ENCODE assay signal across 13 cellular contexts in genomic region chr6:148471624-148472494, GRCh38.
DNase-seq lines count a peak whose midpoint lies in the region; ATAC-seq and TF ChIP-seq lines count a peak whose summit lies in the region.
"Had no signal": no experiment of that assay in that cellular context is flagged by ENCODE, and none has a peak within 500 bp of the region (broad histone marks: within the 10 kb centered on the region; RNA-seq: fewer than 3 reads in every experiment).

No MANE protein-coding gene starts in this region.

- ATAC-seq in aorta (ENCODE audit: low FRiP score), result peak; percentile 54
- ATAC-seq in HG02938 (IDR thresholded peaks at IDR 0.05; ENCODE audit: unreplicated experiment), result no peak

- no peak overlapping the region for H3K4me3 ChIP-seq in brain microvascular endothelial cell (ENCODE audit: low read depth, low read length)
- no peak overlapping the region for H3K4me3 ChIP-seq in left ventricle myocardium inferior
- no peak overlapping the region for H3K4me3 ChIP-seq in aorta (ENCODE audit: low read length in 2 of 2)
- H3K4me3 ChIP-seq: adrenal gland, SK-N-MC, stomach had no signal

- H3K27ac Mint-ChIP-seq in osteocyte (ENCODE audit: unreplicated experiment), result peak overlapping the region; percentile 64
- H3K27ac Mint-ChIP-seq: immature natural killer cell had no signal

- H3K27ac ChIP-seq in brain microvascular endothelial cell, result peak overlapping the region; percentile 49
- peak overlapping the region; percentile 66 for H3K27ac ChIP-seq in left ventricle myocardium inferior (replicated peaks)
- H3K27ac ChIP-seq in aorta (ENCODE audit: low read depth in 1 of 2, low read length in 2 of 2), result peak overlapping the region in 1 of 2 donors; percentile 84
- H3K27ac ChIP-seq: SK-N-MC had no signal

- TF ChIP-seq CTCF in brain microvascular endothelial cell (IDR thresholded peaks at IDR 0.05; ENCODE audit: low read depth, low read length, missing control alignments) (no peak), left ventricle myocardium inferior (IDR thresholded peaks at IDR 0.05; ENCODE audit: borderline replicate concordance) (no peak), osteocyte (IDR thresholded peaks at IDR 0.05) (no peak)

- H3K27me3 ChIP-seq in brain microvascular endothelial cell (replicated peaks), result no peaks in the 10 kb centered on the region
- H3K27me3 ChIP-seq in left ventricle myocardium inferior (ENCODE audit: low read depth), result no peaks in the 10 kb centered on the region
- no peaks in the 10 kb centered on the region for H3K27me3 ChIP-seq in aorta (ENCODE audit: control insufficient read depth in 1 of 2, insufficient read depth in 2 of 2, low read length in 1 of 2)
- H3K27me3 ChIP-seq: adrenal gland, stomach had no signal

- peaks cover 45% of the 10 kb centered on the region for H3K36me3 Mint-ChIP-seq in osteocyte (ENCODE audit: unreplicated experiment)
- H3K36me3 Mint-ChIP-seq: immature natural killer cell had no signal

- H3K27me3 Mint-ChIP-seq in osteocyte (ENCODE audit: unreplicated experiment), result no peaks in the 10 kb centered on the region

- H3K9me3 ChIP-seq in left ventricle myocardium inferior (replicated peaks), result no peaks in the 10 kb centered on the region
- H3K9me3 ChIP-seq in aorta (ENCODE audit: control insufficient read depth, low read length), result no peaks in the 10 kb centered on the region
- H3K9me3 ChIP-seq: adrenal gland, stomach had no signal

- intact Hi-C loops in left ventricle myocardium inferior (cut with micrococcal nuclease) (no loop called here), aorta (cut with DNase I) (no loop called here)

- whole genome bisulfite sequencing in aorta, 2 donors, result 31 to 36% methylated on average over 15 of the region's 15 CpGs

- H3K36me3 ChIP-seq in brain microvascular endothelial cell (replicated peaks), result peaks cover 30% of the 10 kb centered on the region
- peaks cover 37% of the 10 kb centered on the region for H3K36me3 ChIP-seq in left ventricle myocardium inferior
- peaks cover 2 to 6% of the 10 kb centered on the region in 2 donors for H3K36me3 ChIP-seq in aorta (ENCODE audit: control insufficient read depth in 1 of 2, insufficient read depth in 2 of 2, low read length in 1 of 2)
- H3K36me3 ChIP-seq: adrenal gland had no signal

- no peak overlapping the region for H3K4me3 Mint-ChIP-seq in osteocyte (ENCODE audit: unreplicated experiment)
- H3K4me3 Mint-ChIP-seq: immature natural killer cell had no signal

- DNase-seq in brain microvascular endothelial cell, result peak; percentile 86
- no peak for DNase-seq in left ventricle myocardium inferior
- peak; percentile 5 for DNase-seq in osteocyte (ENCODE audit: extremely low spot score, unreplicated experiment)
- DNase-seq in aorta, result no peak
- DNase-seq in NCI-H1436 (lab: John Stamatoyannopoulos, UW), result no peak
- no peak for DNase-seq in RKO (ENCODE audit: low spot score)
- DNase-seq: activated CD8-positive, alpha-beta memory T cell treated with anti-CD3 and anti-CD28 coated beads, Interleukin-2, amount 50 U/mL, for 4 hours; immature natural killer cell; NCI-H774; stomach had no signal

- no peaks in the 10 kb centered on the region for H3K9me3 Mint-ChIP-seq in osteocyte (ENCODE audit: unreplicated experiment)
- H3K9me3 Mint-ChIP-seq: immature natural killer cell had no signal

- H3K4me1 ChIP-seq in left ventricle myocardium inferior, result peaks cover 30% of the 10 kb centered on the region
- peaks cover 0 to 2% of the 10 kb centered on the region in 2 donors for H3K4me1 ChIP-seq in aorta (ENCODE audit: control insufficient read depth in 1 of 2, insufficient read depth in 2 of 2, low read length in 2 of 2)
- H3K4me1 ChIP-seq: adrenal gland, stomach had no signal

- H3K4me1 Mint-ChIP-seq in osteocyte (ENCODE audit: unreplicated experiment), result peaks cover 37% of the 10 kb centered on the region
- H3K4me1 Mint-ChIP-seq: immature natural killer cell had no signal

- in situ Hi-C loops in brain microvascular endothelial cell (cut with HindIII; ENCODE audit: low pct_ligation_motif_present, low sequenced_read_pairs), result loop anchor here (25.0 kb wide), 1 partner anchor 285 kb away; no protein-coding TSS in a partner anchor

Comparison
In these comparisons a context has a peak if more than half of its experiments do, and no peak if none do; other contexts are left out.
1. DNase-seq: peak in brain microvascular endothelial cell (single experiment) and osteocyte (single experiment); none in left ventricle myocardium inferior (single experiment), aorta (0 of 2), NCI-H1436 (single experiment) and RKO (single experiment).